ENCODE assay signal across 9 cellular contexts in genomic region chr1:161594269-161594984, GRCh38. TPM values are rescaled to one million over a fixed set of nuclear protein-coding genes. Genes with fewer than 3 reads are reported as not detected.
"Had no signal": no experiment of that assay in that cellular context is flagged by ENCODE, and none has a peak within 500 bp of the region (broad histone marks: within the 10 kb centered on the region; RNA-seq: fewer than 3 reads in every experiment).

No MANE protein-coding gene starts in this region.

RNA-seq across cellular contexts. Expression of gene FCGR3B, which starts 36.5 kb away (rescaled TPM):
- total RNA-seq: activated CD4-positive, alpha-beta memory T cell treated with anti-CD3 and anti-CD28 coated beads, Interleukin-2, amount 10 ng/mL, durations not matched to agents 7 days and 5 days; activated CD4-positive, alpha-beta T cell treated with anti-CD3 and anti-CD28 coated beads, Interleukin-2, amount 10 ng/mL, durations not matched to agents 7 days and 5 days; activated naive CD8-positive, alpha-beta T cell treated with anti-CD3 and anti-CD28 coated beads, Interleukin-2, amount 10 ng/mL, durations not matched to agents 7 days and 5 days; ascending aorta; cardiac muscle cell; T-helper 2 cell treated with Interferon-gamma antibody and Interleukin-4, amounts not matched to agents 100 ng/mL and 5 ng/mL, for 36 hours; WTC11 had no signal
- polyA plus RNA-seq: cardiac muscle cell; keratinocyte; naive thymus-derived CD4-positive, alpha-beta T cell had no signal

RNA-seq across cellular contexts. Expression of gene FCGR3A, which starts 44.8 kb away (rescaled TPM):
- total RNA-seq: activated CD4-positive, alpha-beta T cell treated with anti-CD3 and anti-CD28 coated beads, Interleukin-2, amount 10 ng/mL, durations not matched to agents 7 days and 5 days; cardiac muscle cell; T-helper 2 cell treated with Interferon-gamma antibody and Interleukin-4, amounts not matched to agents 100 ng/mL and 5 ng/mL, for 36 hours had no signal
- polyA plus RNA-seq: cardiac muscle cell, keratinocyte had no signal
